Comparison of ENCODE assay signal across 17 cellular contexts in genomic region chr9:99090366-99091130, GRCh38. TPM values are rescaled to one million over a fixed set of nuclear protein-coding genes. Genes with fewer than 3 reads are reported as not detected.
A peak's percentile ranks its signal among the peaks of the same experiment; 100 is the strongest.
DNase-seq lines count a peak whose midpoint lies in the region; ATAC-seq and TF ChIP-seq lines count a peak whose summit lies in the region.
"Had no signal": no experiment of that assay in that cellular context is flagged by ENCODE, and none has a peak within 500 bp of the region (broad histone marks: within the 10 kb centered on the region; RNA-seq: fewer than 3 reads in every experiment).

No MANE protein-coding gene starts in this region.

- H3K4me2 ChIP-seq in osteoblast (ENCODE audit: insufficient read depth, low read length) = no peak overlapping the region
- H3K4me2 ChIP-seq: A549 had no signal

- no peak for TF ChIP-seq CTCF in osteoblast (IDR thresholded peaks at IDR 0.05; ENCODE audit: extremely low read depth, low read depth, low read length)

- POLR2A ChIA-PET in activated naive CD8-positive, alpha-beta T cell treated with anti-CD3 and anti-CD28 coated beads, Interleukin-2, amount 10 ng/mL, durations not matched to agents 7 days and 5 days (lab: Charles Lee) = interaction anchor here (0.6 to 5.3 kb wide), 3 partner anchors 14 to 17 kb away, joined by 3 to 85 read pairs (median 33); partner anchors contain the start of gene TGFBR1

- DNase-seq in activated naive CD8-positive, alpha-beta T cell treated with anti-CD3 and anti-CD28 coated beads, Interleukin-2, amount 10 ng/mL, durations not matched to agents 7 days and 5 days = no peak
- DNase-seq in activated naive CD8-positive, alpha-beta T cell treated with anti-CD3 and anti-CD28 coated beads, Interleukin-2, amount 50 U/mL, for 24 hours = no peak
- DNase-seq in amniotic epithelial cell (ENCODE audit: low read depth) (peak; percentile 61), myocyte (ENCODE audit: low read depth) (peak; percentile 43), NCI-H2196 treated with DMSO at 0.1 percent for 48 hours (lab: John Stamatoyannopoulos, UW; ENCODE audit: unreplicated experiment) (no peak), NCI-H2171 (lab: John Stamatoyannopoulos, UW) (no peak), osteoblast (ENCODE audit: insufficient read length, low spot score, missing footprints) (no peak)
- DNase-seq: CD4-positive, alpha-beta T cell; DND-41; GF-D8; NCI-H1092; NCI-H446; NCI-H774 had no signal

- no peak for ATAC-seq in activated naive CD8-positive, alpha-beta T cell treated with anti-CD3 and anti-CD28 coated beads, Interleukin-2, amount 10 ng/mL, durations not matched to agents 7 days and 5 days (ENCODE audit: low read depth)
- no peak for ATAC-seq in activated naive CD8-positive, alpha-beta T cell treated with anti-CD3 and anti-CD28 coated beads, Interleukin-2, amount 50 U/mL, for 24 hours
- ATAC-seq: A549, K562, Right ventricle myocardium inferior had no signal

- no peaks in the 10 kb centered on the region for H3K9me3 ChIP-seq in osteoblast (ENCODE audit: low read depth, low read length)

- H3K4me1 ChIP-seq in osteoblast (ENCODE audit: insufficient read depth, low read length) = peaks cover 26% of the 10 kb centered on the region
- H3K4me1 ChIP-seq: A549 had no signal

- H3K79me2 ChIP-seq in osteoblast (ENCODE audit: insufficient read depth, low read length) = no peaks in the 10 kb centered on the region

- no peak overlapping the region for H2AFZ ChIP-seq in osteoblast (ENCODE audit: low read length)

- no peak overlapping the region for H3K4me3 Mint-ChIP-seq in activated naive CD8-positive, alpha-beta T cell treated with anti-CD3 and anti-CD28 coated beads, Interleukin-2, amount 10 ng/mL, durations not matched to agents 7 days and 5 days
- no peak overlapping the region for H3K4me3 Mint-ChIP-seq in activated naive CD8-positive, alpha-beta T cell treated with anti-CD3 and anti-CD28 coated beads, Interleukin-2, amount 50 U/mL, for 24 hours
- H3K4me3 Mint-ChIP-seq: B cell; CD4-positive, alpha-beta T cell had no signal

- H4K20me1 ChIP-seq in osteoblast (ENCODE audit: insufficient read depth, low read length) = no peaks in the 10 kb centered on the region

- H3K4me1 Mint-ChIP-seq in activated naive CD8-positive, alpha-beta T cell treated with anti-CD3 and anti-CD28 coated beads, Interleukin-2, amount 10 ng/mL, durations not matched to agents 7 days and 5 days = peaks cover 59% of the 10 kb centered on the region
- H3K4me1 Mint-ChIP-seq in activated naive CD8-positive, alpha-beta T cell treated with anti-CD3 and anti-CD28 coated beads, Interleukin-2, amount 50 U/mL, for 24 hours = peaks cover 34% of the 10 kb centered on the region

- peaks cover 26% of the 10 kb centered on the region for H3K36me3 Mint-ChIP-seq in activated naive CD8-positive, alpha-beta T cell treated with anti-CD3 and anti-CD28 coated beads, Interleukin-2, amount 10 ng/mL, durations not matched to agents 7 days and 5 days
- no peaks in the 10 kb centered on the region for H3K36me3 Mint-ChIP-seq in activated naive CD8-positive, alpha-beta T cell treated with anti-CD3 and anti-CD28 coated beads, Interleukin-2, amount 50 U/mL, for 24 hours (ENCODE audit: low read depth)

- H3K27ac ChIP-seq in osteoblast (ENCODE audit: low read depth, low read length) = no peak overlapping the region
- H3K27ac ChIP-seq: A549 had no signal

- H3K9me3 Mint-ChIP-seq in activated naive CD8-positive, alpha-beta T cell treated with anti-CD3 and anti-CD28 coated beads, Interleukin-2, amount 10 ng/mL, durations not matched to agents 7 days and 5 days = peaks cover 9% of the 10 kb centered on the region
- H3K9me3 Mint-ChIP-seq in activated naive CD8-positive, alpha-beta T cell treated with anti-CD3 and anti-CD28 coated beads, Interleukin-2, amount 50 U/mL, for 24 hours = no peaks in the 10 kb centered on the region
- H3K9me3 Mint-ChIP-seq: CD4-positive, alpha-beta T cell had no signal

- H3K27ac Mint-ChIP-seq in activated naive CD8-positive, alpha-beta T cell treated with anti-CD3 and anti-CD28 coated beads, Interleukin-2, amount 10 ng/mL, durations not matched to agents 7 days and 5 days = peak overlapping the region; percentile 85
- no peak overlapping the region for H3K27ac Mint-ChIP-seq in activated naive CD8-positive, alpha-beta T cell treated with anti-CD3 and anti-CD28 coated beads, Interleukin-2, amount 50 U/mL, for 24 hours
- H3K27ac Mint-ChIP-seq: B cell; CD4-positive, alpha-beta T cell had no signal

- H3K27me3 Mint-ChIP-seq in activated naive CD8-positive, alpha-beta T cell treated with anti-CD3 and anti-CD28 coated beads, Interleukin-2, amount 10 ng/mL, durations not matched to agents 7 days and 5 days = no peaks in the 10 kb centered on the region
- no peaks in the 10 kb centered on the region for H3K27me3 Mint-ChIP-seq in activated naive CD8-positive, alpha-beta T cell treated with anti-CD3 and anti-CD28 coated beads, Interleukin-2, amount 50 U/mL, for 24 hours
- H3K27me3 Mint-ChIP-seq: B cell; CD4-positive, alpha-beta T cell had no signal

- H3K36me3 ChIP-seq in osteoblast (ENCODE audit: insufficient read depth, low read length) = no peaks in the 10 kb centered on the region

- H3K4me3 ChIP-seq in osteoblast (ENCODE audit: insufficient read depth, low read length) = no peak overlapping the region
- H3K4me3 ChIP-seq: A549, K562 had no signal

- H3K27me3 ChIP-seq in osteoblast (ENCODE audit: insufficient read depth, low read length) = peaks cover 10% of the 10 kb centered on the region

RNA-seq across cellular contexts. Expression of gene TGFBR1, which starts 14.4 kb away (rescaled TPM):
- 10 to 100 TPM; 82.7 to 83.5 TPM for total RNA-seq in activated naive CD8-positive, alpha-beta T cell treated with anti-CD3 and anti-CD28 coated beads, Interleukin-2, amount 10 ng/mL, durations not matched to agents 7 days and 5 days
- total RNA-seq in myocyte = 53.9 and 60.4 TPM in 2 replicates
- polyA plus RNA-seq in myocyte (2012) = 31.7 TPM
- total RNA-seq in osteoblast = 114 and 122 TPM in 2 replicates

Comparison
In these comparisons a context has a peak if more than half of its experiments do, and no peak if none do; other contexts are left out.
1. DNase-seq: peak in amniotic epithelial cell (single experiment) and myocyte (single experiment); none in activated naive CD8-positive, alpha-beta T cell treated with anti-CD3 and anti-CD28 coated beads, Interleukin-2, amount 10 ng/mL, durations not matched to agents 7 days and 5 days (single experiment), activated naive CD8-positive, alpha-beta T cell treated with anti-CD3 and anti-CD28 coated beads, Interleukin-2, amount 50 U/mL, for 24 hours (single experiment), NCI-H2196 treated with DMSO at 0.1 percent for 48 hours (single experiment), NCI-H2171 (single experiment) and osteoblast (single experiment).